10 cellular contexts compared by ENCODE assay signal in genomic region chr10:80458263-80458625, GRCh38. TPM values are rescaled to one million over a fixed set of nuclear protein-coding genes. Genes with fewer than 3 reads are reported as not detected.
DNase-seq lines count a peak whose midpoint lies in the region; ATAC-seq and FAIRE-seq lines count a peak whose summit lies in the region.
"Had no signal": no experiment of that assay in that cellular context is flagged by ENCODE, and none has a peak within 500 bp of the region (broad histone marks: within the 10 kb centered on the region; RNA-seq: fewer than 3 reads in every experiment).

No MANE protein-coding gene starts in this region.

- no peak overlapping the region for H3K4ac ChIP-seq in mesendoderm (ENCODE audit: low read depth, low read length)

- peaks cover 77% of the 10 kb centered on the region for H3K4me1 Mint-ChIP-seq in activated naive CD4-positive, alpha-beta T cell treated with anti-CD3 and anti-CD28 coated beads for 36 hours (ENCODE audit: low read depth)
- H3K4me1 Mint-ChIP-seq in activated naive CD8-positive, alpha-beta T cell treated with anti-CD3 and anti-CD28 coated beads, Interleukin-2, amount 10 ng/mL, durations not matched to agents 7 days and 5 days, result peaks cover 66% of the 10 kb centered on the region

- H3K36me3 ChIP-seq in mesendoderm (ENCODE audit: control insufficient read depth, insufficient read depth, low read length), result no peaks in the 10 kb centered on the region

- no peak overlapping the region for H2BK15ac ChIP-seq in mesendoderm (replicated peaks; ENCODE audit: low read depth)

- no peaks in the 10 kb centered on the region for H3K9me3 Mint-ChIP-seq in activated naive CD4-positive, alpha-beta T cell treated with anti-CD3 and anti-CD28 coated beads for 36 hours
- H3K9me3 Mint-ChIP-seq in activated naive CD8-positive, alpha-beta T cell treated with anti-CD3 and anti-CD28 coated beads, Interleukin-2, amount 10 ng/mL, durations not matched to agents 7 days and 5 days, result no peaks in the 10 kb centered on the region

- no peaks in the 10 kb centered on the region for H3K27me3 Mint-ChIP-seq in activated naive CD4-positive, alpha-beta T cell treated with anti-CD3 and anti-CD28 coated beads for 36 hours (ENCODE audit: low read depth)
- no peaks in the 10 kb centered on the region for H3K27me3 Mint-ChIP-seq in activated naive CD8-positive, alpha-beta T cell treated with anti-CD3 and anti-CD28 coated beads, Interleukin-2, amount 10 ng/mL, durations not matched to agents 7 days and 5 days

- no peak for DNase-seq in activated naive CD4-positive, alpha-beta T cell treated with anti-CD3 and anti-CD28 coated beads for 36 hours
- DNase-seq in activated naive CD4-positive, alpha-beta T cell treated with Interleukin-2 at 50 U/mL for 16 hours, result no peak
- no peak for DNase-seq in activated naive CD8-positive, alpha-beta T cell treated with anti-CD3 and anti-CD28 coated beads, Interleukin-2, amount 10 ng/mL, durations not matched to agents 7 days and 5 days
- no peak for DNase-seq in mesendoderm
- no peak for DNase-seq in amygdala (lab: John Stamatoyannopoulos, UW)
- DNase-seq in frontal cortex (ENCODE audit: low spot score in 2 of 2), result no peak
- DNase-seq: brain microvascular endothelial cell, HCEC 1CT had no signal

- peak overlapping the region; percentile 12 for H3K56ac ChIP-seq in mesendoderm (ENCODE audit: low read length)

- no peak overlapping the region for H4K5ac ChIP-seq in mesendoderm (ENCODE audit: low read length)

- POLR2A ChIA-PET in activated naive CD8-positive, alpha-beta T cell treated with anti-CD3 and anti-CD28 coated beads, Interleukin-2, amount 10 ng/mL, durations not matched to agents 7 days and 5 days (lab: Charles Lee), result interaction anchor here (0.6 to 6.5 kb wide), 11 partner anchors 9 to 71 kb away, joined by 3 to 74 read pairs (median 7); no protein-coding TSS in a partner anchor

- H3K23ac ChIP-seq in mesendoderm (ENCODE audit: low read length), result no peak overlapping the region

- peak overlapping the region; percentile 76 for H3K4me3 Mint-ChIP-seq in activated naive CD4-positive, alpha-beta T cell treated with anti-CD3 and anti-CD28 coated beads for 36 hours
- peak overlapping the region; percentile 99 for H3K4me3 Mint-ChIP-seq in activated naive CD8-positive, alpha-beta T cell treated with anti-CD3 and anti-CD28 coated beads, Interleukin-2, amount 10 ng/mL, durations not matched to agents 7 days and 5 days

- H3K27me3 ChIP-seq in mesendoderm (ENCODE audit: insufficient read depth, low read length, poor library complexity), result no peaks in the 10 kb centered on the region
- H3K27me3 ChIP-seq: brain microvascular endothelial cell had no signal

- WGBS in mesendoderm (ENCODE audit: extremely low coverage, insufficient coverage, low lambda C conversion rate), result no CpG with 5 or more reads among the region's 4 CpGs

- H3K27ac Mint-ChIP-seq in activated naive CD4-positive, alpha-beta T cell treated with anti-CD3 and anti-CD28 coated beads for 36 hours, result peak overlapping the region; percentile 93
- H3K27ac Mint-ChIP-seq in activated naive CD8-positive, alpha-beta T cell treated with anti-CD3 and anti-CD28 coated beads, Interleukin-2, amount 10 ng/mL, durations not matched to agents 7 days and 5 days, result peak overlapping the region; percentile 93

- no peak overlapping the region for H2BK5ac ChIP-seq in mesendoderm (ENCODE audit: low read length)

- H2AK5ac ChIP-seq in mesendoderm (ENCODE audit: low read length), result no peak overlapping the region

- H2BK120ac ChIP-seq in mesendoderm (ENCODE audit: low read depth, low read length), result no peak overlapping the region

- peaks cover 15% of the 10 kb centered on the region for H3K36me3 Mint-ChIP-seq in activated naive CD4-positive, alpha-beta T cell treated with anti-CD3 and anti-CD28 coated beads for 36 hours (ENCODE audit: low read depth)
- peaks cover 24% of the 10 kb centered on the region for H3K36me3 Mint-ChIP-seq in activated naive CD8-positive, alpha-beta T cell treated with anti-CD3 and anti-CD28 coated beads, Interleukin-2, amount 10 ng/mL, durations not matched to agents 7 days and 5 days

- no peak overlapping the region for H3K4me2 ChIP-seq in mesendoderm (ENCODE audit: low read length)

- H3K79me1 ChIP-seq in mesendoderm (ENCODE audit: low read length), result peaks cover 29% of the 10 kb centered on the region

- no peak overlapping the region for H4K8ac ChIP-seq in mesendoderm (ENCODE audit: low read depth, low read length)

- intact Hi-C loops in activated naive CD4-positive, alpha-beta T cell treated with anti-CD3 and anti-CD28 coated beads for 36 hours (cut with micrococcal nuclease), result loop anchor here (5.0 to 10.0 kb wide), 2 partner anchors 381 to 1483 kb away; partner anchors contain the start of gene TMEM254

- H3K4me1 ChIP-seq in mesendoderm (ENCODE audit: control insufficient read depth, low read depth, low read length), result peaks cover 35% of the 10 kb centered on the region

- CTCF ChIA-PET in activated naive CD4-positive, alpha-beta T cell treated with anti-CD3 and anti-CD28 coated beads for 36 hours (lab: Charles Lee), result interaction anchor here (0.6 to 24.3 kb wide), 7 partner anchors 9 to 382 kb away, joined by 5 to 916 read pairs (median 9); no protein-coding TSS in a partner anchor

- no peak for ATAC-seq in activated naive CD8-positive, alpha-beta T cell treated with anti-CD3 and anti-CD28 coated beads, Interleukin-2, amount 10 ng/mL, durations not matched to agents 7 days and 5 days (ENCODE audit: low read depth)
- no peak for ATAC-seq in GM21723 (IDR thresholded peaks at IDR 0.05; ENCODE audit: unreplicated experiment)

- FAIRE-seq in frontal cortex (lab: Jason Lieb, UNC), result no peak

- peaks cover 84% of the 10 kb centered on the region for H3K79me2 ChIP-seq in mesendoderm (ENCODE audit: control insufficient read depth, insufficient read depth, low read length)

- H3K27ac ChIP-seq in mesendoderm (ENCODE audit: low read depth, low read length), result no peak overlapping the region
- peak overlapping the region; percentile 27 for H3K27ac ChIP-seq in temporal lobe (ENCODE audit: low read depth, low read length)
- H3K27ac ChIP-seq: brain microvascular endothelial cell had no signal

- H3K9ac ChIP-seq in mesendoderm (ENCODE audit: low read length), result peak overlapping the region; percentile 6

- H3K18ac ChIP-seq in mesendoderm (ENCODE audit: low read length), result no peak overlapping the region

- H3K4me3 ChIP-seq in mesendoderm (ENCODE audit: low read length), result no peak overlapping the region

RNA-seq across cellular contexts. Expression of gene TSPAN14, which starts 4.1 kb away (rescaled TPM):
- total RNA-seq in activated naive CD4-positive, alpha-beta T cell treated with anti-CD3 and anti-CD28 coated beads for 36 hours, result 10 to 100 TPM; 33.5 to 35.5 TPM
- 100 to 1,000 TPM in 1 of 2 experiments, 10 to 100 TPM in 1; 98.8 to 112 TPM for total RNA-seq in activated naive CD8-positive, alpha-beta T cell treated with anti-CD3 and anti-CD28 coated beads, Interleukin-2, amount 10 ng/mL, durations not matched to agents 7 days and 5 days
- polyA plus RNA-seq in mesendoderm (2013, experiment 1 of 2), result 32.4 TPM
- 30.9 TPM for polyA plus RNA-seq in mesendoderm (2013, experiment 2 of 2)
- 27.8 TPM for total RNA-seq in temporal lobe
- 17.9 TPM for total RNA-seq in frontal cortex

RNA-seq across cellular contexts. Expression of gene PRXL2A, which starts 49.9 kb away (rescaled TPM):
- 10 to 100 TPM; 17.6 to 17.7 TPM for total RNA-seq in activated naive CD4-positive, alpha-beta T cell treated with anti-CD3 and anti-CD28 coated beads for 36 hours
- total RNA-seq in activated naive CD8-positive, alpha-beta T cell treated with anti-CD3 and anti-CD28 coated beads, Interleukin-2, amount 10 ng/mL, durations not matched to agents 7 days and 5 days, result 10 to 100 TPM; 13.6 to 14.0 TPM
- polyA plus RNA-seq in mesendoderm (2013, experiment 1 of 2), result 50.0 TPM
- polyA plus RNA-seq in mesendoderm (2013, experiment 2 of 2), result 50.0 TPM
- total RNA-seq in temporal lobe, result 68.6 TPM
- total RNA-seq in frontal cortex, result 80.3 TPM
